In genomic region chr7:100157334-100158228, GRCh38 we compare ENCODE assay signal across 8 cellular contexts. TPM values are rescaled to one million over a fixed set of nuclear protein-coding genes. Genes with fewer than 3 reads are reported as not detected.
DNase-seq lines count a peak whose midpoint lies in the region; ATAC-seq and TF ChIP-seq lines count a peak whose summit lies in the region.

No MANE protein-coding gene starts in this region.

- H3K4me3 ChIP-seq in ACC112 (ENCODE audit: low read depth, low read length) (peak overlapping the region; percentile 96), SJSA1 (peak overlapping the region; percentile 98)

- H3K9me3 ChIP-seq in SJSA1 (replicated peaks), result no peaks in the 10 kb centered on the region

- no peak for TF ChIP-seq CTCF in GM20000 (IDR thresholded peaks at IDR 0.05; ENCODE audit: extremely low read depth, missing control alignments)

- no peaks in the 10 kb centered on the region; the same call in none of the 2 replicates for H3K36me3 ChIP-seq in ACC112 (ENCODE audit: insufficient read depth, low read length)
- peaks cover 54% of the 10 kb centered on the region for H3K36me3 ChIP-seq in SJSA1

- H3K27me3 ChIP-seq in ACC112 (ENCODE audit: insufficient read depth, low read length) (no peaks in the 10 kb centered on the region), SJSA1 (replicated peaks) (no peaks in the 10 kb centered on the region)

- DNase-seq in GM20000 (ENCODE audit: low spot score), result peak; percentile 58
- DNase-seq in SJSA1 (ENCODE audit: low read depth in 1 of 2, low spot score in 2 of 2), result no peak
- peak; percentile 20 to 41 for DNase-seq in erythroblast (lab: John Stamatoyannopoulos, UW)
- peak; percentile 50 for DNase-seq in myocyte (ENCODE audit: low read depth)
- no peak for DNase-seq in NCI-H1436 (lab: John Stamatoyannopoulos, UW)

- no peak overlapping the region for H2AFZ ChIP-seq in ACC112 (ENCODE audit: low read length, unreplicated experiment)

- TF ChIP-seq POLR2A in erythroblast (IDR thresholded peaks at IDR 0.05; ENCODE audit: low read length) (no peak), GM18505 (IDR thresholded peaks at IDR 0.05; ENCODE audit: borderline replicate concordance, extremely low read depth, insufficient read depth, insufficient read length) (no peak)

- H3K27ac ChIP-seq in ACC112 (ENCODE audit: low read depth, low read length) (no peak overlapping the region), SJSA1 (0 out of 2 replicates have a peak overlapping the region, but pooled peaks have one; percentile 52)

- H3K79me2 ChIP-seq in ACC112 (ENCODE audit: control insufficient read depth, insufficient read depth, low read length, unreplicated experiment), result peaks cover 14% of the 10 kb centered on the region

- peaks cover 22% of the 10 kb centered on the region for H3K4me1 ChIP-seq in ACC112 (ENCODE audit: control insufficient read depth, insufficient read depth, low read length, unreplicated experiment)
- peaks cover 12% of the 10 kb centered on the region for H3K4me1 ChIP-seq in SJSA1 (replicated peaks)

- ATAC-seq in GM21390 (IDR thresholded peaks at IDR 0.05; ENCODE audit: unreplicated experiment) (no peak), GM18505 (IDR thresholded peaks at IDR 0.05; ENCODE audit: unreplicated experiment) (no peak)

RNA-seq across cellular contexts. Expression of gene TRAPPC14, which starts 0.9 kb away (rescaled TPM):
- total RNA-seq in SJSA1 (2014; rRNA removed; shearing (Covaris generic)), result 5.1 and 7.4 TPM in 2 replicates
- total RNA-seq in myocyte, result 11.2 and 12.7 TPM in 2 replicates
- 20.5 TPM for polyA plus RNA-seq in myocyte (2012)

RNA-seq across cellular contexts. Expression of gene LAMTOR4, which starts 8.9 kb away (rescaled TPM):
- 115 and 123 TPM in 2 replicates for total RNA-seq in SJSA1 (2014; rRNA removed; shearing (Covaris generic))
- 117 and 139 TPM in 2 replicates for total RNA-seq in myocyte
- 340 TPM for polyA plus RNA-seq in myocyte (2012)

RNA-seq across cellular contexts. Expression of gene GAL3ST4, which starts 10.8 kb away (rescaled TPM):
- 1.2 and 2.7 TPM in 2 replicates for total RNA-seq in SJSA1 (2014; rRNA removed; shearing (Covaris generic))
- 4.4 and 4.8 TPM in 2 replicates for total RNA-seq in myocyte
- polyA plus RNA-seq in myocyte (2012), result 3.6 TPM

RNA-seq across cellular contexts. Expression of gene GPC2, which starts 19.6 kb away (rescaled TPM):
- 4.4 and 6.5 TPM in 2 replicates for total RNA-seq in SJSA1 (2014; rRNA removed; shearing (Covaris generic))
- 60.4 and 65.3 TPM in 2 replicates for total RNA-seq in myocyte
- 30.4 TPM for polyA plus RNA-seq in myocyte (2012)

RNA-seq across cellular contexts. Expression of gene STAG3, which starts 20.1 kb away (rescaled TPM):
- total RNA-seq in SJSA1 (2014; rRNA removed; shearing (Covaris generic)), result 0.26 TPM in 1 of 2 replicates, not detected in the other
- 0.31 TPM in 1 of 2 replicates, not detected in the other for total RNA-seq in myocyte
- polyA plus RNA-seq in myocyte (2012), result 4.4 TPM

Comparison
In these comparisons a context has a peak if more than half of its experiments do, and no peak if none do; other contexts are left out.
1. DNase-seq: peak in GM20000 (single experiment), erythroblast (2 of 2) and myocyte (single experiment); none in SJSA1 (0 of 2) and NCI-H1436 (single experiment).